8 cellular contexts compared by ENCODE assay signal in the genomic region with DNA sequence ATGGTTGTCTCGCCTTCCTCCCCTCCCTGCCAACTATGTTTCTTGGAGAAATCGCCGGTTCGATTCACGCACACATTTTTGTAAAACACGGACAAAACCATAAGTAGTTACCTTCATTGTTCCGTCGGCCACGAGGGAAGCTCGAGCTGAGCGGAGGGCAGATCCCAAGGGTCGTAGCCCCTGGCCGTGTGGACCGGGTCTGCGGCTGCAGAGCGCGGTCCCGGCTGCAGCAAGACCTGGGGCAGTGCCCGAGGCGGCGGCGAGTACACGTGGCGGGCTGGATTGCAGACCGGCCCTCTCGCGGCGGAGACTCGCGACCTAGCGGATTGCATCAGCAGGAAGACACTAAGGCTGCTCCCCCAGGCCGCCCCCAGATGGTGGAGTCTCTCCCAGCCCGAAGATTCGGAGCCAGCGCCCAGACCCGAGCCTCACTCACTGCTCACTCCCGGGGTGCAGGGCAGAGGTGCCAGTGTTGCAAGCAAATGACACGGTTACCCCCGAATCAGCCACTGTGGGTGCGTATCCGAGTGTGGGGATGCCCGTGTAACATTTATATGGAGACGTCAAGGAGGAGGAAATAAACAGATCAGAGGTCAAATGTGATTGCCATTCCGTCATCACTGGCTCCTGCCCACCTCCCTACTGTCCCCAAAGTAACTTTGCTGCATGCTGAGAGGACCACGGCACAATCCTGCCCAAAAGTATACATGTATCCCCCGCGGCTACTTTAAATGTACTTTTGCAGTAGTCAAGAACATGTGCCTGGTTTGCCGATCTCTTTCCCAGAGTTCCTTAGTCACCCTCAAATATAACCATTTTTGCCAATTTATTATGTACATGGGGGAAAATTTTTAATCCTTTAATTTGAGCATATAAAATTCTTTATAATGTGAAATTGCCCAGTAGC. TPM values are rescaled to one million over a fixed set of nuclear protein-coding genes. Genes with fewer than 3 reads are reported as not detected.
DNase-seq lines count a peak whose midpoint lies in the region; ATAC-seq and TF ChIP-seq lines count a peak whose summit lies in the region.

A gene with protein sequence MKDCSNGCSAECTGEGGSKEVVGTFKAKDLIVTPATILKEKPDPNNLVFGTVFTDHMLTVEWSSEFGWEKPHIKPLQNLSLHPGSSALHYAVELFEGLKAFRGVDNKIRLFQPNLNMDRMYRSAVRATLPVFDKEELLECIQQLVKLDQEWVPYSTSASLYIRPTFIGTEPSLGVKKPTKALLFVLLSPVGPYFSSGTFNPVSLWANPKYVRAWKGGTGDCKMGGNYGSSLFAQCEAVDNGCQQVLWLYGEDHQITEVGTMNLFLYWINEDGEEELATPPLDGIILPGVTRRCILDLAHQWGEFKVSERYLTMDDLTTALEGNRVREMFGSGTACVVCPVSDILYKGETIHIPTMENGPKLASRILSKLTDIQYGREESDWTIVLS (minus strand): TSS at position 286 of the 907 bp plus-strand sequence. CDS start 169 bp downstream, at position 117.

- H3K79me2 ChIP-seq in PC-3 (ENCODE audit: low read length), result no peaks in the 10 kb centered on the region

- H3K4me1 Mint-ChIP-seq in progenitor cell of endocrine pancreas (ENCODE audit: low read depth), result peaks cover 35% of the 10 kb centered on the region

- H2AFZ ChIP-seq in PC-3 (ENCODE audit: low read length), result peak within 1 kb of the TSS; percentile 50; the same call in 1 of the 2 replicates

- H4K20me1 ChIP-seq in PC-3 (ENCODE audit: low read length), result no peaks in the 10 kb centered on the region

- peak within 1 kb of the TSS; percentile 67; the same call in 1 of the 2 replicates for H3K4me2 ChIP-seq in PC-3 (ENCODE audit: low read length)

- ATAC-seq in HG03039 (IDR thresholded peaks at IDR 0.05; ENCODE audit: unreplicated experiment), result peak; percentile 40
- no peak for ATAC-seq in PC-3
- peak; percentile 91 for ATAC-seq in left ventricle myocardium superior

- H3K4me1 ChIP-seq in PC-3 (ENCODE audit: insufficient read depth, low read length), result no peaks in the 10 kb centered on the region

- peaks cover 40% of the 10 kb centered on the region for H3K27me3 Mint-ChIP-seq in progenitor cell of endocrine pancreas

- POLR2A ChIA-PET in PC-3 (lab: Charles Lee; ENCODE audit: unreplicated experiment), result no interaction called here

- H3K4me3 Mint-ChIP-seq in progenitor cell of endocrine pancreas (ENCODE audit: low read depth), result peak within 1 kb of the TSS; percentile 90

- no peaks in the 10 kb centered on the region for H3K9me2 ChIP-seq in PC-3 (replicated peaks; ENCODE audit: low read length)

- H3K27me3 ChIP-seq in PC-3 (ENCODE audit: low read length), result peaks cover 36% of the 10 kb centered on the region

- no TSS peak for BruUV-seq in PC-3 (replicated peaks; lab: Mats Ljungman, UMichigan)

- 4 to 6% (median 5%) methylated on average over 46 to 48 of the region's 48 CpGs for WGBS in adipose tissue, 3 donors

- intact Hi-C loops in PC-3 (cut with micrococcal nuclease) (no loop called here), left ventricle myocardium superior (cut with micrococcal nuclease) (no loop called here)

- H3K36me3 ChIP-seq in PC-3 (ENCODE audit: low read depth, low read length), result no peaks in the 10 kb centered on the region

- H3K27ac Mint-ChIP-seq in progenitor cell of endocrine pancreas, result peak within 1 kb of the TSS; percentile 91

- H3K4me3 ChIP-seq in PC-3 (ENCODE audit: low read length), result peak within 1 kb of the TSS; percentile 47

- no peak for TF ChIP-seq CTCF in PC-3 (conservative IDR thresholded peaks at IDR 0.05; ENCODE audit: low read depth, low read length)
- peak; percentile 34 for TF ChIP-seq CTCF in progenitor cell of endocrine pancreas (IDR thresholded peaks at IDR 0.05; ENCODE audit: unreplicated experiment)

- no peaks in the 10 kb centered on the region for H3F3A ChIP-seq in PC-3 (ENCODE audit: low read length, unreplicated experiment)

- no peaks in the 10 kb centered on the region for H3K9me3 ChIP-seq in PC-3 (ENCODE audit: low read length)

- H3K36me3 Mint-ChIP-seq in progenitor cell of endocrine pancreas (ENCODE audit: insufficient read depth), result peaks cover 4% of the 10 kb centered on the region

- H3K27ac ChIP-seq in PC-3 (ENCODE audit: low read length) (no peak within 1 kb of the TSS), adipose tissue (ENCODE audit: low read depth, low read length) (no peak within 1 kb of the TSS)

- DNase-seq in SIG-M5 treated with dmso at 0.1 percent for 504 hours (lab: John Stamatoyannopoulos, UW; ENCODE audit: unreplicated experiment) (peak; percentile 81), SIG-M5 (lab: John Stamatoyannopoulos, UW) (no peak), PC-3 (no peak), left ventricle myocardium superior (peak; percentile 83), progenitor cell of endocrine pancreas (ENCODE audit: low spot score, unreplicated experiment) (peak; percentile 69), middle frontal gyrus (ENCODE audit: extremely low spot score, low spot score) (no peak)

- H3K9ac ChIP-seq in PC-3 (ENCODE audit: low read length), result no peak within 1 kb of the TSS

- CTCF ChIA-PET in PC-3 (lab: Charles Lee), result no interaction called here

- no peaks in the 10 kb centered on the region for H3K9me3 Mint-ChIP-seq in progenitor cell of endocrine pancreas (ENCODE audit: low read depth)

RNA-seq across cellular contexts. Expression of the gene that starts here (rescaled TPM):
- total RNA-seq in PC-3 (2014; rRNA removed), result not detected in 2 replicates
- polyA plus RNA-seq in adipose tissue, result 10 to 100 TPM in 2 of 3 donors, 1 to 10 TPM in 1; 3.1 to 12.8 (median 11.3) TPM
- 4.1 TPM for total RNA-seq in left ventricle myocardium superior
- 52.9 and 65.8 TPM in 2 replicates for total RNA-seq in progenitor cell of endocrine pancreas

Comparison
In these comparisons a context has a peak if more than half of its experiments do, and no peak if none do; other contexts are left out.
1. RNA of the gene that starts here (total RNA-seq): 52.9 to 65.8 TPM in progenitor cell of endocrine pancreas; 4.1 TPM in left ventricle myocardium superior (single experiment) and not detected in PC-3; every median in the first group is over 10 times any median in the second.
2. DNase-seq: peak in SIG-M5 treated with dmso at 0.1 percent for 504 hours (single experiment), left ventricle myocardium superior (single experiment) and progenitor cell of endocrine pancreas (single experiment); none in SIG-M5 (single experiment), PC-3 (single experiment) and middle frontal gyrus (single experiment).